In the genomic region with DNA sequence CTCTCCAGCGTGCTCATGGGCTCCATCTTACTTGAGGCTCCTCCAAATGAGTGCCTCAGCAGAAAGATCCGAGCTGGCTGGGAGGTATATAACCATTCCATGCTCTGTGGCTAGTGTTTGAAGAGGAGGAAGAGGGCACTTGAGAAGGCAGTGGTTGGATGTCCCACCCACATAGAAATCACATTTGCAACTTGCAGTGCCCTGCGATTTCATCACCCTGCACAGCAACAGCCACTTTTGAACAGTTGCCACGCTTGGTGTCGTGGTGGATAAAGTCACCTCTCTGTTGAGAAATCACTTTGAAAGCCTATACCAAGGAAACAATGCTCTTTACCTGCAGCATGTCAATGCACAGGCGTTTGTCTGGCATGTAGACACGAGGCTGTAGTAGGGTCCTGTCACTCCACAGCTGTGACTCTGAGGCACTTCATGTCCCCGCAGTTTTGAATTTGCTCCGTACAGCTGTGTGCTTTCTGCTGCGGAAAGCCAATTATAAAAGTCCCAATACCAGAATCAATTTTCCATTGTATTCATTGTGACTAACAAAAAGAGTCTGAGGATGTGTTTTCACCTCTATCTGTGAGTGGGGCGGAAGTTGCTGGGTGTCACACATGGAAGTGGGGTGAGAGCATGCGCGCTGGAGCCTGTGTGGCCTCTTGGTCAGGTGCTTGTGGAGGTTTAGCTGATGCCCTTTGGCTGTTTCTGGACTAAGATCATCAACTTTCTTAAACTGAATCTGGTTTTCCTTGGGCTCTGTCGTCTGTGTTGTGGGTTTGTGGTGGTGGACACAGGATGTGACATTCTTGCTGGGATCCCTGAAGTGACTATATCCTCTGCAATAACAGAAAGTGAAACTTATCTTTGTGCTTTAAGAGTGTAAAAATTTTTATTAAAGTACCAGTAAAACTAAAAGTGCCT, we compare ENCODE assay signal across 7 cellular contexts. TPM values are rescaled to one million over a fixed set of nuclear protein-coding genes. Genes with fewer than 3 reads are reported as not detected.
DNase-seq lines count a peak whose midpoint lies in the region; ATAC-seq lines count a peak whose summit lies in the region.

No MANE protein-coding gene starts in this region.

- DNase-seq in SKM-1 treated with dmso at 0.1 percent for 144 hours (lab: John Stamatoyannopoulos, UW; ENCODE audit: unreplicated experiment) (peak; percentile 63), GM03348 (ENCODE audit: low spot score) (no peak)
- peak; percentile 76 for DNase-seq in activated naive CD8-positive, alpha-beta T cell treated with anti-CD3 and anti-CD28 coated beads, Interleukin-2, amount 10 ng/mL, durations not matched to agents 7 days and 5 days
- peak; percentile 34 to 55 (median 52) for DNase-seq in stimulated activated CD4-positive, alpha-beta T cell treated with anti-CD3 and anti-CD28 coated beads, TNF-alpha, amount 100 ng/mL, for 1 hour (ENCODE audit: low read depth in 3 of 3, low spot score in 1 of 3)

- H3K9me3 Mint-ChIP-seq in activated naive CD8-positive, alpha-beta T cell treated with anti-CD3 and anti-CD28 coated beads, Interleukin-2, amount 10 ng/mL, durations not matched to agents 7 days and 5 days = no peaks in the 10 kb centered on the region

- peak; percentile 36 for ATAC-seq in GM19035 (IDR thresholded peaks at IDR 0.05; ENCODE audit: unreplicated experiment)
- ATAC-seq in HG03159 (IDR thresholded peaks at IDR 0.05; ENCODE audit: unreplicated experiment) = peak; percentile 26
- ATAC-seq in activated naive CD8-positive, alpha-beta T cell treated with anti-CD3 and anti-CD28 coated beads, Interleukin-2, amount 10 ng/mL, durations not matched to agents 7 days and 5 days (ENCODE audit: low read depth) = peak; percentile 53

- peaks cover 46% of the 10 kb centered on the region for H3K4me1 Mint-ChIP-seq in activated naive CD8-positive, alpha-beta T cell treated with anti-CD3 and anti-CD28 coated beads, Interleukin-2, amount 10 ng/mL, durations not matched to agents 7 days and 5 days

- H3K27me3 Mint-ChIP-seq in activated naive CD8-positive, alpha-beta T cell treated with anti-CD3 and anti-CD28 coated beads, Interleukin-2, amount 10 ng/mL, durations not matched to agents 7 days and 5 days = no peaks in the 10 kb centered on the region

- peak overlapping the region; percentile 94 for H3K4me3 Mint-ChIP-seq in activated naive CD8-positive, alpha-beta T cell treated with anti-CD3 and anti-CD28 coated beads, Interleukin-2, amount 10 ng/mL, durations not matched to agents 7 days and 5 days

- POLR2A ChIA-PET in activated naive CD8-positive, alpha-beta T cell treated with anti-CD3 and anti-CD28 coated beads, Interleukin-2, amount 10 ng/mL, durations not matched to agents 7 days and 5 days (lab: Charles Lee) = interaction anchor here (0.5 to 1.8 kb wide), 6 partner anchors 13 to 417 kb away, joined by 3 to 5 read pairs (median 3); a partner anchor contains a TSS

- H3K27ac Mint-ChIP-seq in activated naive CD8-positive, alpha-beta T cell treated with anti-CD3 and anti-CD28 coated beads, Interleukin-2, amount 10 ng/mL, durations not matched to agents 7 days and 5 days = peak overlapping the region; percentile 99

- H3K36me3 Mint-ChIP-seq in activated naive CD8-positive, alpha-beta T cell treated with anti-CD3 and anti-CD28 coated beads, Interleukin-2, amount 10 ng/mL, durations not matched to agents 7 days and 5 days = peaks cover 18% of the 10 kb centered on the region

- H3K27ac ChIP-seq in layer of hippocampus (ENCODE audit: low read depth, low read length) = peak overlapping the region; percentile 56

- no peaks in the 10 kb centered on the region for H3K27me3 ChIP-seq in layer of hippocampus (ENCODE audit: control insufficient read depth, insufficient read depth, low read length)

RNA-seq across cellular contexts. Expression of a gene that starts 2.8 kb away (rescaled TPM):
- 100 to 1,000 TPM; 147 to 148 TPM for total RNA-seq in activated naive CD8-positive, alpha-beta T cell treated with anti-CD3 and anti-CD28 coated beads, Interleukin-2, amount 10 ng/mL, durations not matched to agents 7 days and 5 days

RNA-seq across cellular contexts. Expression of a gene that starts 35.3 kb away (rescaled TPM):
- not detected for total RNA-seq in activated naive CD8-positive, alpha-beta T cell treated with anti-CD3 and anti-CD28 coated beads, Interleukin-2, amount 10 ng/mL, durations not matched to agents 7 days and 5 days

RNA-seq across cellular contexts. Expression of a gene that starts 41.9 kb away (rescaled TPM):
- not detected for total RNA-seq in activated naive CD8-positive, alpha-beta T cell treated with anti-CD3 and anti-CD28 coated beads, Interleukin-2, amount 10 ng/mL, durations not matched to agents 7 days and 5 days
